Comparison of ENCODE assay signal across 18 cellular contexts in genomic region chr10:83764681-83765080, GRCh38.
A peak's percentile ranks its signal among the peaks of the same experiment; 100 is the strongest.
DNase-seq lines count a peak whose midpoint lies in the region; ATAC-seq and TF ChIP-seq lines count a peak whose summit lies in the region.
"Had no signal": no experiment of that assay in that cellular context is flagged by ENCODE, and none has a peak within 500 bp of the region (broad histone marks: within the 10 kb centered on the region; RNA-seq: fewer than 3 reads in every experiment).

No MANE protein-coding gene starts in this region.

- no peaks in the 10 kb centered on the region for H3K9me2 ChIP-seq in hepatocyte (replicated peaks; ENCODE audit: insufficient read depth)

- no peak for TF ChIP-seq CTCF in hepatocyte (IDR thresholded peaks at IDR 0.05; ENCODE audit: poor library complexity)
- no peak for TF ChIP-seq CTCF in brain microvascular endothelial cell (IDR thresholded peaks at IDR 0.05; ENCODE audit: low read depth, low read length, missing control alignments)

- no peaks in the 10 kb centered on the region for H3K36me3 ChIP-seq in hepatocyte (replicated peaks; ENCODE audit: insufficient read depth, low read depth)
- no peaks in the 10 kb centered on the region for H3K36me3 ChIP-seq in brain microvascular endothelial cell (replicated peaks)

- ATAC-seq in right cardiac atrium (peak; percentile 74 to 77), GM18873 (IDR thresholded peaks at IDR 0.05; ENCODE audit: low FRiP score, unreplicated experiment) (no peak)
- ATAC-seq: body of pancreas, left lobe of liver had no signal

- H3K79me2 ChIP-seq in hepatocyte, result no peaks in the 10 kb centered on the region

- H3K27me3 ChIP-seq in right cardiac atrium (ENCODE audit: control insufficient read depth, insufficient read depth), result no peaks in the 10 kb centered on the region
- no peaks in the 10 kb centered on the region for H3K27me3 ChIP-seq in hepatocyte
- H3K27me3 ChIP-seq in brain microvascular endothelial cell (replicated peaks), result no peaks in the 10 kb centered on the region
- H3K27me3 ChIP-seq: body of pancreas, dorsolateral prefrontal cortex had no signal

- in situ Hi-C loops in brain microvascular endothelial cell (cut with HindIII; ENCODE audit: low pct_ligation_motif_present, low sequenced_read_pairs), result no loop called here

- WGBS in right cardiac atrium, result 56% methylated on average over 5 of the region's 5 CpGs
- WGBS in hepatocyte (ENCODE audit: low lambda C conversion rate, missing lambda C conversion rate), result 21% methylated on average over 5 of the region's 5 CpGs

- intact Hi-C loops in right cardiac atrium (cut with DNase I) (no loop called here), cardiac septum (cut with DNase I) (no loop called here)

- no peaks in the 10 kb centered on the region for H3K9me3 ChIP-seq in right cardiac atrium (ENCODE audit: control insufficient read depth, low read length)
- H3K9me3 ChIP-seq in hepatocyte (ENCODE audit: low read depth), result no peaks in the 10 kb centered on the region
- H3K9me3 ChIP-seq: body of pancreas had no signal

- H3K4me2 ChIP-seq in hepatocyte, result no peak overlapping the region

- no peaks in the 10 kb centered on the region for H4K20me1 ChIP-seq in hepatocyte (ENCODE audit: insufficient read depth, poor library complexity, severe bottlenecking)

- H3K4me3 ChIP-seq in right cardiac atrium (ENCODE audit: low read length) (no peak overlapping the region), hepatocyte (no peak overlapping the region), brain microvascular endothelial cell (ENCODE audit: low read depth, low read length) (no peak overlapping the region)
- H3K4me3 ChIP-seq: body of pancreas, dorsolateral prefrontal cortex had no signal

- peak in 1 of 3 donors; percentile 15 for DNase-seq in right cardiac atrium
- DNase-seq in cardiac septum (ENCODE audit: low spot score), result no peak
- DNase-seq in amniotic stem cell (lab: John Stamatoyannopoulos, UW), result peak; percentile 6
- DNase-seq in hepatocyte (ENCODE audit: low spot score), result peak; percentile 59
- no peak for DNase-seq in NCI-H1105 treated with DMSO at 0.1 percent for 48 hours (lab: John Stamatoyannopoulos, UW)
- DNase-seq in brain microvascular endothelial cell, result no peak
- DNase-seq in stimulated activated CD8-positive, alpha-beta memory T cell treated with anti-CD3 and anti-CD28 coated beads, Interleukin-4, amount 100 ng/mL, for 48 hours, result no peak
- DNase-seq: activated CD4-positive, alpha-beta T cell treated with anti-CD3 and anti-CD28 coated beads, Interleukin-2, amount 50 U/mL, for 4 hours; body of pancreas; DMS153; dorsolateral prefrontal cortex; NCI-H1092 treated with DMSO at 0.1 percent for 48 hours; NCI-H69; SIG-M5; stimulated activated CD4-positive, alpha-beta T cell treated with anti-CD3 and anti-CD28 coated beads, Interleukin-12 subunit alpha, Interleukin-12 subunit beta, amount 100 ng/mL, for 4 hours; T-helper 1 cell had no signal

- H3K27ac ChIP-seq in right cardiac atrium (ENCODE audit: low read length) (no peak overlapping the region), hepatocyte (peak overlapping the region; percentile 25), brain microvascular endothelial cell (no peak overlapping the region)
- H3K27ac ChIP-seq: body of pancreas, dorsolateral prefrontal cortex had no signal

- no peak overlapping the region for H2AFZ ChIP-seq in hepatocyte

- H3K4me1 ChIP-seq in right cardiac atrium (ENCODE audit: control insufficient read depth, insufficient read depth, low read length), result no peaks in the 10 kb centered on the region
- H3K4me1 ChIP-seq in hepatocyte (ENCODE audit: insufficient read depth), result no peaks in the 10 kb centered on the region
- H3K4me1 ChIP-seq: body of pancreas had no signal

Comparison
In these comparisons a context has a peak if more than half of its experiments do, and no peak if none do; other contexts are left out.
1. DNase-seq: peak in amniotic stem cell (single experiment) and hepatocyte (single experiment); none in cardiac septum (single experiment), NCI-H1105 treated with DMSO at 0.1 percent for 48 hours (single experiment), brain microvascular endothelial cell (single experiment) and stimulated activated CD8-positive, alpha-beta memory T cell treated with anti-CD3 and anti-CD28 coated beads, Interleukin-4, amount 100 ng/mL, for 48 hours (single experiment).